Comparison of ENCODE assay signal across 26 cellular contexts in genomic region chr10:24988831-24989769, GRCh38. TPM values are rescaled to one million over a fixed set of nuclear protein-coding genes. Genes with fewer than 3 reads are reported as not detected.
DNase-seq lines count a peak whose midpoint lies in the region; ATAC-seq and TF ChIP-seq lines count a peak whose summit lies in the region.
"Had no signal": no experiment of that assay in that cellular context is flagged by ENCODE, and none has a peak within 500 bp of the region (broad histone marks: within the 10 kb centered on the region; RNA-seq: fewer than 3 reads in every experiment).

No MANE protein-coding gene starts in this region.

- TF ChIP-seq CTCF in neural progenitor cell (IDR thresholded peaks at IDR 0.05), result no peak

- no peaks in the 10 kb centered on the region for H3K9me3 Mint-ChIP-seq in neural progenitor cell
- no peaks in the 10 kb centered on the region for H3K9me3 Mint-ChIP-seq in effector memory CD8-positive, alpha-beta T cell
- H3K9me3 Mint-ChIP-seq: activated B cell treated with CpG ODN at 0.5 μM for 24 hours; activated T-cell treated with anti-CD3 and anti-CD28 coated beads, Interleukin-2, amount 50 U/mL, for 4 hours; CD4-positive, alpha-beta T cell; IgD-negative memory B cell; nephron; stimulated activated memory B cell treated with anti-CD40 and anti-IgM and Interleukin-4, amounts not matched to agents 10 μg/mL and 1 μg/mL and 100 μg/mL, for 72 hours had no signal

- H3K9ac ChIP-seq in neural progenitor cell, result no peak overlapping the region

- H3K4me2 ChIP-seq in neural progenitor cell, result no peak overlapping the region

- H3K36me3 Mint-ChIP-seq in neural progenitor cell, result peaks cover 1% of the 10 kb centered on the region
- no peaks in the 10 kb centered on the region for H3K36me3 Mint-ChIP-seq in effector memory CD8-positive, alpha-beta T cell (ENCODE audit: insufficient read depth)
- H3K36me3 Mint-ChIP-seq: activated naive CD8-positive, alpha-beta T cell; stimulated activated memory B cell treated with anti-CD40 and anti-IgM and Interleukin-4, amounts not matched to agents 10 μg/mL and 1 μg/mL and 100 μg/mL, for 72 hours had no signal

- in situ Hi-C loops in G401 (cut with HindIII; ENCODE audit: low sequenced_read_pairs), result no loop called here

- H3K4me3 Mint-ChIP-seq in neural progenitor cell, result no peak overlapping the region
- no peak overlapping the region for H3K4me3 Mint-ChIP-seq in effector memory CD8-positive, alpha-beta T cell
- H3K4me3 Mint-ChIP-seq: activated B cell treated with CpG ODN at 0.5 μM for 24 hours; activated CD8-positive, alpha-beta T cell treated with anti-CD3 and anti-CD28 coated beads, Interleukin-2, amount 10 ng/mL, durations not matched to agents 7 days and 5 days; activated naive CD8-positive, alpha-beta T cell; activated T-cell treated with anti-CD3 and anti-CD28 coated beads, Interleukin-2, amount 50 U/mL, for 4 hours; CD4-positive, alpha-beta T cell; IgD-negative memory B cell; nephron; stimulated activated memory B cell treated with anti-CD40 and anti-IgM and Interleukin-4, amounts not matched to agents 10 μg/mL and 1 μg/mL and 100 μg/mL, for 72 hours had no signal

- no peaks in the 10 kb centered on the region for H3K27me3 ChIP-seq in neural progenitor cell
- H3K27me3 ChIP-seq: body of pancreas, tibial artery had no signal

- H3F3A ChIP-seq in neural progenitor cell (ENCODE audit: low read depth), result no peaks in the 10 kb centered on the region

- no peak overlapping the region for H3K27ac ChIP-seq in neural progenitor cell
- H3K27ac ChIP-seq: body of pancreas, RWPE1, tibial artery had no signal

- peak overlapping the region; percentile 18 for H3K27ac Mint-ChIP-seq in neural progenitor cell
- no peak overlapping the region for H3K27ac Mint-ChIP-seq in effector memory CD8-positive, alpha-beta T cell
- H3K27ac Mint-ChIP-seq: activated B cell treated with CpG ODN at 0.5 μM for 24 hours; activated CD8-positive, alpha-beta T cell treated with anti-CD3 and anti-CD28 coated beads, Interleukin-2, amount 10 ng/mL, durations not matched to agents 7 days and 5 days; activated naive CD8-positive, alpha-beta T cell; CD4-positive, alpha-beta T cell; IgD-negative memory B cell; nephron; stimulated activated memory B cell treated with anti-CD40 and anti-IgM and Interleukin-4, amounts not matched to agents 10 μg/mL and 1 μg/mL and 100 μg/mL, for 72 hours had no signal

- CTCF ChIA-PET in HEK293T (lab: Yijun Ruan, JAX), result interaction anchor here (0.6 to 1.0 kb wide), 3 partner anchors 372 to 537 kb away, joined by 3 to 4 read pairs (median 4); no protein-coding TSS in a partner anchor

- DNase-seq in G401 (ENCODE audit: low spot score) (peak; percentile 24), UCSD-AML1 (lab: John Stamatoyannopoulos, UW; ENCODE audit: unreplicated experiment) (peak; percentile 69), globus pallidus (ENCODE audit: low spot score) (peak; percentile 50), neural progenitor cell (ENCODE audit: low spot score) (no peak), HEK293T (ENCODE audit: extremely low spot score) (no peak), dedifferentiated amniotic fluid mesenchymal stem cell (ENCODE audit: extremely low spot score) (no peak)
- no peak for DNase-seq in effector memory CD8-positive, alpha-beta T cell
- DNase-seq: activated B cell treated with CpG ODN at 0.5 μM for 24 hours; activated CD8-positive, alpha-beta T cell treated with anti-CD3 and anti-CD28 coated beads, Interleukin-2, amount 10 ng/mL, durations not matched to agents 7 days and 5 days; activated T-cell treated with anti-CD3 and anti-CD28 coated beads, Interleukin-2, amount 50 U/mL, for 4 hours; body of pancreas; CD4-positive, alpha-beta T cell; cortex of kidney; glutamatergic neuron; GOT3; mesenchymal stem cell; NCI-H2029 treated with DMSO at 0.1 percent for 48 hours; tibial artery had no signal

- no peak overlapping the region for H2AFZ ChIP-seq in neural progenitor cell (replicated peaks)

- no peaks in the 10 kb centered on the region for H3K79me2 ChIP-seq in neural progenitor cell (ENCODE audit: low read depth)

- no peak overlapping the region for H3K4me3 ChIP-seq in neural progenitor cell
- H3K4me3 ChIP-seq: body of pancreas, tibial artery had no signal

- no peaks in the 10 kb centered on the region for H3K9me3 ChIP-seq in neural progenitor cell (ENCODE audit: low read depth)
- H3K9me3 ChIP-seq: body of pancreas, tibial artery had no signal

- POLR2A ChIA-PET in HEK293T (lab: Yijun Ruan, JAX), result no interaction called here

- H3K27me3 Mint-ChIP-seq in neural progenitor cell (ENCODE audit: insufficient read depth, low read depth), result peaks cover 3% of the 10 kb centered on the region
- no peaks in the 10 kb centered on the region for H3K27me3 Mint-ChIP-seq in effector memory CD8-positive, alpha-beta T cell
- H3K27me3 Mint-ChIP-seq: activated naive CD8-positive, alpha-beta T cell; stimulated activated memory B cell treated with anti-CD40 and anti-IgM and Interleukin-4, amounts not matched to agents 10 μg/mL and 1 μg/mL and 100 μg/mL, for 72 hours had no signal

- peaks cover 20% of the 10 kb centered on the region for H3K4me1 Mint-ChIP-seq in neural progenitor cell
- H3K4me1 Mint-ChIP-seq in effector memory CD8-positive, alpha-beta T cell (ENCODE audit: low read depth in 2 of 2), result no peaks in the 10 kb centered on the region
- H3K4me1 Mint-ChIP-seq: activated B cell treated with CpG ODN at 0.5 μM for 24 hours; stimulated activated memory B cell treated with anti-CD40 and anti-IgM and Interleukin-4, amounts not matched to agents 10 μg/mL and 1 μg/mL and 100 μg/mL, for 72 hours had no signal

- H3K4me1 ChIP-seq in neural progenitor cell, result peaks cover 3% of the 10 kb centered on the region
- H3K4me1 ChIP-seq: body of pancreas, tibial artery had no signal

- no peaks in the 10 kb centered on the region for H4K20me1 ChIP-seq in neural progenitor cell (ENCODE audit: low read depth)

- no peaks in the 10 kb centered on the region for H3K36me3 ChIP-seq in neural progenitor cell
- H3K36me3 ChIP-seq: tibial artery had no signal

- no peak for ATAC-seq in HG02885 (IDR thresholded peaks at IDR 0.05; ENCODE audit: poor library complexity, unreplicated experiment)
- no peak for ATAC-seq in effector memory CD8-positive, alpha-beta T cell (replicated peaks)
- ATAC-seq: activated CD8-positive, alpha-beta T cell treated with anti-CD3 and anti-CD28 coated beads, Interleukin-2, amount 10 ng/mL, durations not matched to agents 7 days and 5 days; activated T-cell treated with anti-CD3 and anti-CD28 coated beads, Interleukin-2, amount 50 U/mL, for 4 hours; body of pancreas; stimulated activated memory B cell treated with anti-CD40 and anti-IgM and Interleukin-4, amounts not matched to agents 10 μg/mL and 1 μg/mL and 100 μg/mL, for 72 hours had no signal

TF ChIP-seq in HEK293T, 16 proteins besides CTCF, POLR2A, EP300 and RAD21:
- TF ChIP-seq TARDBP (IDR thresholded peaks at IDR 0.05), result no peak
- TF ChIP-seq ZNF384 (IDR thresholded peaks at IDR 0.05), result no peak
- TF ChIP-seq CTBP1 (IDR thresholded peaks at IDR 0.05; ENCODE audit: borderline replicate concordance), result no peak
- no peak for TF ChIP-seq SUZ12 (IDR thresholded peaks at IDR 0.05)
- TF ChIP-seq BHLHE40 (IDR thresholded peaks at IDR 0.05; ENCODE audit: borderline replicate concordance), result no peak
- TF ChIP-seq SP1 (IDR thresholded peaks at IDR 0.05), result no peak
- no peak for TF ChIP-seq ARNT (IDR thresholded peaks at IDR 0.05)
- no peak for TF ChIP-seq FOXA1 (IDR thresholded peaks at IDR 0.05)
- no peak for TF ChIP-seq FOXM1 (IDR thresholded peaks at IDR 0.05; ENCODE audit: borderline replicate concordance)
- no peak for TF ChIP-seq NFRKB (IDR thresholded peaks at IDR 0.05)
- no peak for TF ChIP-seq ELF4 (IDR thresholded peaks at IDR 0.05)
- no peak for TF ChIP-seq L3MBTL2 (conservative IDR thresholded peaks at IDR 0.05)
- no peak for TF ChIP-seq PKNOX1 (IDR thresholded peaks at IDR 0.05)
- TF ChIP-seq HDGF (IDR thresholded peaks at IDR 0.05; ENCODE audit: borderline replicate concordance), result no peak
- TF ChIP-seq FOXK2 (IDR thresholded peaks at IDR 0.05), result no peak
- no peak for TF ChIP-seq LEF1 (IDR thresholded peaks at IDR 0.05; ENCODE audit: borderline replicate concordance)
TF ChIP-seq in HEK293T: peak in this region for 0.

RNA-seq across cellular contexts. Expression of gene ENKUR, which starts 26.9 kb away (rescaled TPM):
- total RNA-seq in G401 (2014; rRNA removed; shearing (Covaris generic)), result not detected in 2 replicates
- 0.15 TPM in 1 of 2 replicates, not detected in the other for total RNA-seq in neural progenitor cell (ENCODE audit: low replicate concordance)
- total RNA-seq: activated B cell treated with CpG ODN at 0.5 μM for 24 hours; activated CD8-positive, alpha-beta T cell treated with anti-CD3 and anti-CD28 coated beads, Interleukin-2, amount 10 ng/mL, durations not matched to agents 7 days and 5 days; activated T-cell treated with anti-CD3 and anti-CD28 coated beads, Interleukin-2, amount 50 U/mL, for 4 hours; body of pancreas; CD4-positive, alpha-beta T cell; epithelial cell of proximal tubule; NCI-H460 had no signal

RNA-seq across cellular contexts. Expression of gene THNSL1, which starts 27.3 kb away (rescaled TPM):
- 6.4 TPM in 2 replicates for total RNA-seq in G401 (2014; rRNA removed; shearing (Covaris generic))
- total RNA-seq in neural progenitor cell (ENCODE audit: low replicate concordance), result 11.0 and 19.4 TPM in 2 replicates

RNA-seq across cellular contexts. Expression of gene PRTFDC1, which starts 36.7 kb away (rescaled TPM):
- 32.6 and 46.6 TPM in 2 replicates for total RNA-seq in G401 (2014; rRNA removed; shearing (Covaris generic))
- 26.4 and 37.7 TPM in 2 replicates for total RNA-seq in neural progenitor cell (ENCODE audit: low replicate concordance)
- total RNA-seq: activated B cell treated with CpG ODN at 0.5 μM for 24 hours had no signal

Comparison
In these comparisons a context has a peak if more than half of its experiments do, and no peak if none do; other contexts are left out.
1. DNase-seq: peak in G401 (single experiment), UCSD-AML1 (single experiment) and globus pallidus (single experiment); none in neural progenitor cell (single experiment), HEK293T (single experiment), dedifferentiated amniotic fluid mesenchymal stem cell (single experiment) and effector memory CD8-positive, alpha-beta T cell (0 of 3).